26 cellular contexts compared by ENCODE assay signal in genomic region chr1:98172022-98172421, GRCh38.
"Had no signal": no experiment of that assay in that cellular context is flagged by ENCODE, and none has a peak within 500 bp of the region (broad histone marks: within the 10 kb centered on the region; RNA-seq: fewer than 3 reads in every experiment).

No MANE protein-coding gene starts in this region.

- H3K9me3 ChIP-seq: SK-N-SH had no signal

- H3K4me3 ChIP-seq: K562 had no signal

- DNase-seq: Kasumi-1; MV-4-11; NCI-H1048; NCI-H1105; NCI-H1417; NCI-H1436 treated with DMSO at 0.1 percent for 48 hours; NCI-H1694; NCI-H187 treated with DMSO at 0.1 percent for 48 hours; NCI-H2029 treated with DMSO at 0.1 percent for 48 hours; NCI-H2171 treated with DMSO at 0.1 percent for 48 hours; NCI-H345; NCI-H446 treated with DMSO at 0.1 percent for 48 hours; NCI-H510A treated with DMSO at 0.1 percent for 48 hours; NCI-H526; NCI-H82; NK-92 treated with Interleukin-12 subunit alpha and Interleukin-12 subunit beta, amount 100 ng/mL, for 24 hours; PC-3; SHP77; SK-N-SH; SW 1271; T-cell had no signal

- H3K9ac ChIP-seq: KMS-11, SK-N-SH had no signal

- H3K9me2 ChIP-seq: SK-N-SH had no signal

- H3K4me2 ChIP-seq: KMS-11, SK-N-SH had no signal

- H3K27ac ChIP-seq: KMS-11, RWPE1 had no signal

- ATAC-seq: HepG2, K562, Panc1, PC-3, T-cell had no signal
